Comparison of ENCODE assay signal across 35 cellular contexts in genomic region chr5:68112658-68113057, GRCh38.
A peak's percentile ranks its signal among the peaks of the same experiment; 100 is the strongest.
DNase-seq lines count a peak whose midpoint lies in the region; ATAC-seq, FAIRE-seq and TF ChIP-seq lines count a peak whose summit lies in the region.
"Had no signal": no experiment of that assay in that cellular context is flagged by ENCODE, and none has a peak within 500 bp of the region (broad histone marks: within the 10 kb centered on the region; RNA-seq: fewer than 3 reads in every experiment).

No MANE protein-coding gene starts in this region.

- TF ChIP-seq POLR2A in right lobe of liver (IDR thresholded peaks at IDR 0.05) (no peak), HepG2 (IDR thresholded peaks at IDR 0.05; ENCODE audit: insufficient read depth in 1 of 2, low read depth in 2 of 2, low read length in 2 of 2) (no peak), thyroid gland (IDR thresholded peaks at IDR 0.05) (no peak)

- POLR2A ChIA-PET in HepG2 (lab: Yijun Ruan, JAX) = no interaction called here

- H3K4me1 ChIP-seq in right lobe of liver (peaks cover 0 to 27% (median 0%) of the 10 kb centered on the region in 4 donors), HepG2 (ENCODE audit: insufficient read depth, low read length) (peaks cover 23% of the 10 kb centered on the region), thyroid gland (no peaks in the 10 kb centered on the region)
- H3K4me1 ChIP-seq: A549, BE2C, BLaER1 had no signal

- intact Hi-C loops in right lobe of liver (cut with DNase I) (no loop called here), HepG2 (cut with micrococcal nuclease; ENCODE audit: unreplicated experiment) (no loop called here), thyroid gland (cut with DNase I) (no loop called here)

- BruUV-seq in HepG2 (replicated peaks; lab: Mats Ljungman, UMichigan) = no TSS peak

- no peaks in the 10 kb centered on the region for H3K79me2 ChIP-seq in HepG2 (ENCODE audit: insufficient read depth, low read length)

- H3K9ac ChIP-seq in HepG2 (ENCODE audit: insufficient read depth, low read depth, low read length) = no peak overlapping the region
- H3K9ac ChIP-seq: BLaER1; BLaER1 treated with 17β-estradiol and CSF1 and Interleukin-3, amounts not matched to agents 10 nM and 100 nM had no signal

- no peak for FAIRE-seq in HepG2 (lab: Jason Lieb, UNC)
- FAIRE-seq: A204.1, A549, D721Med had no signal

- in situ Hi-C loops in HepG2 (cut with HindIII; ENCODE audit: extremely low pct_ligation_motif_present, low pct_unique_long_range_greater_than_20kb) = no loop called here

- TF ChIP-seq RAD21 in HepG2 (CRISPR knock-in tag; IDR thresholded peaks at IDR 0.05) = no peak

- no peak for TF ChIP-seq EP300 in HepG2 (IDR thresholded peaks at IDR 0.05; ENCODE audit: low read depth in 2 of 2, low read length in 2 of 2)
- TF ChIP-seq EP300 in HepG2 (CRISPR knock-in tag; IDR thresholded peaks at IDR 0.05; ENCODE audit: borderline replicate concordance) = no peak

- ATAC-seq in right lobe of liver (peak; percentile 50 to 77 (median 72)), HepG2 (no peak), left lobe of liver (peak; percentile 71), GM21528 (IDR thresholded peaks at IDR 0.05; ENCODE audit: low FRiP score, unreplicated experiment) (no peak)
- ATAC-seq: A549; CD8-positive, alpha-beta T cell had no signal

- H3K4me3 ChIP-seq in right lobe of liver (no peak overlapping the region), HepG2 (replicated peaks in 1 of 3; ENCODE audit: insufficient read depth in 1 of 3, low read depth in 2 of 3, low read length in 3 of 3) (no peak overlapping the region), choroid plexus epithelial cell (ENCODE audit: low read depth, low read length) (no peak overlapping the region), thyroid gland (replicated peaks in 1 of 3) (no peak overlapping the region)
- H3K4me3 ChIP-seq: A549; BLaER1; BLaER1 treated with 17β-estradiol and CSF1 and Interleukin-3, amounts not matched to agents 10 nM and 100 nM had no signal

- H2AFZ ChIP-seq in HepG2 (ENCODE audit: low read length) = no peak overlapping the region

- DNase-seq in right lobe of liver = no peak
- DNase-seq in HepG2 (ENCODE audit: low spot score) = no peak
- DNase-seq in choroid plexus epithelial cell (ENCODE audit: low read depth) = peak; percentile 13
- peak; percentile 15 for DNase-seq in iris pigment epithelial cell (ENCODE audit: low read depth)
- DNase-seq in left lobe of liver (ENCODE audit: low spot score) = no peak
- DNase-seq in NOMO-1 treated with dmso at 0.1 percent for 144 hours (lab: John Stamatoyannopoulos, UW; ENCODE audit: unreplicated experiment) = no peak
- no peak for DNase-seq in thyroid gland
- DNase-seq: 8988T; ACHN; AML-193; BE2C; C1 segment of cervical spinal cord; Caco-2; Calu3; CD4-positive, alpha-beta memory T cell; CD4-positive, alpha-beta T cell; CD4-positive, CD25-positive, alpha-beta regulatory T cell; CD8-positive, alpha-beta memory T cell; CD8-positive, alpha-beta T cell; COR-L47; DMS 273 treated with DMSO at 0.1 percent for 48 hours; DMS153; DMS53; DMS79; DMS79 treated with DMSO at 0.1 percent for 48 hours; DND-41; EL had no signal

- H3K9me3 ChIP-seq in right lobe of liver (no peaks in the 10 kb centered on the region), HepG2 (ENCODE audit: low read length) (no peaks in the 10 kb centered on the region), thyroid gland (no peaks in the 10 kb centered on the region)
- H3K9me3 ChIP-seq: A549; BE2C; BLaER1; BLaER1 treated with 17β-estradiol and CSF1 and Interleukin-3, amounts not matched to agents 10 nM and 100 nM had no signal

- no peaks in the 10 kb centered on the region for H3K36me3 ChIP-seq in right lobe of liver
- H3K36me3 ChIP-seq in HepG2 (replicated peaks in 1 of 2; ENCODE audit: control insufficient read depth in 1 of 2, insufficient read depth in 2 of 2, low read length in 2 of 2) = no peaks in the 10 kb centered on the region
- H3K36me3 ChIP-seq in thyroid gland = no peaks in the 10 kb centered on the region
- H3K36me3 ChIP-seq: BE2C; BLaER1; BLaER1 treated with 17β-estradiol and CSF1 and Interleukin-3, amounts not matched to agents 10 nM and 100 nM had no signal

- whole genome bisulfite sequencing in right lobe of liver (ENCODE audit: insufficient coverage, low coverage, low lambda C conversion rate, missing lambda C conversion rate) = 18% methylated on average over 2 of the region's 2 CpGs
- 22% methylated on average over 2 of the region's 2 CpGs for WGBS in HepG2 (ENCODE audit: low lambda C conversion rate)
- 91 to 96% methylated on average over 2 of the region's 2 CpGs for WGBS in thyroid gland, 2 donors

- H4K20me1 ChIP-seq in HepG2 (ENCODE audit: insufficient read depth, low read length) = no peaks in the 10 kb centered on the region
- H4K20me1 ChIP-seq: BLaER1; BLaER1 treated with 17β-estradiol and CSF1 and Interleukin-3, amounts not matched to agents 10 nM and 100 nM had no signal

- TF ChIP-seq CTCF in right lobe of liver (IDR thresholded peaks at IDR 0.05) (no peak), HepG2 (CRISPR knock-in tag; IDR thresholded peaks at IDR 0.05) (no peak), choroid plexus epithelial cell (conservative IDR thresholded peaks at IDR 0.05; ENCODE audit: low read depth, low read length) (no peak), thyroid gland (IDR thresholded peaks at IDR 0.05) (no peak)

- CTCF ChIA-PET in HepG2 (lab: Yijun Ruan, JAX; ENCODE audit: low intra/inter-chr PET ratio, low total read pairs) = no interaction called here

- H3K4me2 ChIP-seq in HepG2 (ENCODE audit: low read depth, low read length) = no peak overlapping the region
- H3K4me2 ChIP-seq: A549; BLaER1; BLaER1 treated with 17β-estradiol and CSF1 and Interleukin-3, amounts not matched to agents 10 nM and 100 nM had no signal

- H3K27me3 ChIP-seq in right lobe of liver (no peaks in the 10 kb centered on the region), HepG2 (ENCODE audit: control insufficient read depth in 1 of 2, insufficient read depth in 2 of 2, low read length in 2 of 2) (no peaks in the 10 kb centered on the region), thyroid gland (no peaks in the 10 kb centered on the region)
- H3K27me3 ChIP-seq: BE2C; BLaER1; BLaER1 treated with 17β-estradiol and CSF1 and Interleukin-3, amounts not matched to agents 10 nM and 100 nM had no signal

- H3K27ac ChIP-seq in right lobe of liver (no peak overlapping the region), HepG2 (ENCODE audit: extremely low read length, insufficient read depth, low read length) (no peak overlapping the region), thyroid gland (no peak overlapping the region)
- H3K27ac ChIP-seq: 22Rv1; A549; BLaER1; BLaER1 treated with 17β-estradiol and CSF1 and Interleukin-3, amounts not matched to agents 10 nM and 100 nM; C4-2B had no signal

TF ChIP-seq in HepG2, 621 proteins besides CTCF, POLR2A, EP300 and RAD21:
- TF ChIP-seq ZNF503 (CRISPR knock-in tag; IDR thresholded peaks at IDR 0.05) = no peak
- no peak for TF ChIP-seq DNMT1 (CRISPR knock-in tag; IDR thresholded peaks at IDR 0.05)
- TF ChIP-seq, protein P1, sequence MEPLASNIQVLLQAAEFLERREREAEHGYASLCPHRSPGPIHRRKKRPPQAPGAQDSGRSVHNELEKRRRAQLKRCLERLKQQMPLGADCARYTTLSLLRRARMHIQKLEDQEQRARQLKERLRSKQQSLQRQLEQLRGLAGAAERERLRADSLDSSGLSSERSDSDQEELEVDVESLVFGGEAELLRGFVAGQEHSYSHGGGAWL (CRISPR knock-in tag; IDR thresholded peaks at IDR 0.05) = no peak
- TF ChIP-seq ZNF24 (IDR thresholded peaks at IDR 0.05) = no peak
- TF ChIP-seq MXI1 (IDR thresholded peaks at IDR 0.05; ENCODE audit: borderline replicate concordance, low read depth, low read length) = no peak
- TF ChIP-seq TRIM24 (CRISPR knock-in tag; IDR thresholded peaks at IDR 0.05) = no peak
- no peak for TF ChIP-seq RBAK (CRISPR knock-in tag; IDR thresholded peaks at IDR 0.05)
- no peak for TF ChIP-seq ZFY (CRISPR knock-in tag; IDR thresholded peaks at IDR 0.05)
- TF ChIP-seq TEAD3 (CRISPR knock-in tag; optimal IDR thresholded peaks at IDR 0.05; ENCODE audit: borderline replicate concordance) = no peak
- no peak for TF ChIP-seq RFXANK (CRISPR knock-in tag; IDR thresholded peaks at IDR 0.05)
- TF ChIP-seq, protein P2, sequence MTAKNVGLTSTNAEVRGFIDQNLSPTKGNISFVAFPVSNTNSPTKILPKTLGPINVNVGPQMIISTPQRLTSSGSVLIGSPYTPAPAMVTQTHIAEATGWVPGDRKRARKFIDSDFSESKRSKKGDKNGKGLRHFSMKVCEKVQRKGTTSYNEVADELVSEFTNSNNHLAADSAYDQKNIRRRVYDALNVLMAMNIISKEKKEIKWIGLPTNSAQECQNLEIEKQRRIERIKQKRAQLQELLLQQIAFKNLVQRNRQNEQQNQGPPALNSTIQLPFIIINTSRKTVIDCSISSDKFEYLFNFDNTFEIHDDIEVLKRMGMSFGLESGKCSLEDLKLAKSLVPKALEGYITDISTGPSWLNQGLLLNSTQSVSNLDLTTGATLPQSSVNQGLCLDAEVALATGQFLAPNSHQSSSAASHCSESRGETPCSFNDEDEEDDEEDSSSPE (CRISPR knock-in tag; IDR thresholded peaks at IDR 0.05) = no peak

Comparison
In these comparisons a context has a peak if more than half of its experiments do, and no peak if none do; other contexts are left out.
1. ATAC-seq: peak in right lobe of liver (4 of 4) and left lobe of liver (single experiment); none in HepG2 (single experiment) and GM21528 (single experiment).
2. DNase-seq: peak in choroid plexus epithelial cell (single experiment) and iris pigment epithelial cell (single experiment); none in right lobe of liver (0 of 3), HepG2 (single experiment), left lobe of liver (single experiment), NOMO-1 treated with dmso at 0.1 percent for 144 hours (single experiment) and thyroid gland (0 of 2).